ENCODE assay signal across 28 cellular contexts in the genomic region with DNA sequence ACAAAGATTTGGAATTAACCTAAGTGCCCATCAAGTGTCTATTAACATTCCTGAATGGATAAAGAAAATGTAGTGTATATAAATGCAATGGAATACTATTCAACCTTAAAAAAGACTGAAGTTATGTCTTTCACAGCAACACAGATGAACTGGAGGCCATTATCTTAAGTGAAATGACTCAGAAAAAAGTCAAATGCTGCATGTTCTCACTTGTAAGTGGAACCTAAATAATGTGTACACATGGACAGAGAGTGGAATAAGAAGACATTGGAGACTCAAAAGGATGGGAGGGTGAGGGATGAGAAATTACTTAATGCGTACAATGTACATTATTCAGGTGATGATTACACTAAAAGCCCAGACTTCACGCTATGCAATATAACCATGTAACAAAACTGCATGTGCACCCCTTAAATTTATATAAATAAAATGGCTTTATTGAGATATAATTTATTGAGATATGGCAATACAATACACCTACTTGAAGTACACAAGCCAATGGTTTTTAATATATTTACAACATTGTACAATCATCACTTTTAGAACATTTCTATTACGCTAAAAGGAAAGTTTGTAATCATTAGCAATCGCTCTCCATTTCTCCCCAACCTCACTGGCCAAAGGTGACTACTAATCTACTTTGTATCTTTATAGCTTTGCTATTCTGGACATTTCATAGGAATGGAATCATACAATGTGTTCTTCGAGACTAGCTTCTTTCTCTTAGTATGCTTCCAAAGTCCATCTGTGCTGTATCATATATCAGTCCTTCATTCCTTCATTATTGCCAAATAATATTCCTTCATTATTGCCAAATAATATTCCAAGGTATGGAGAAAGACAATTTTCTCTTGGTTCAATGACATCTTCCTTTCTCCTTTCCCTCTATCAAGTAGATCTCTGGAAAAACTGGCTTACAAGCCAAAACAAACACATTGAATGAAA. TPM values are rescaled to one million over a fixed set of nuclear protein-coding genes. Genes with fewer than 3 reads are reported as not detected.
"Had no signal": no experiment of that assay in that cellular context is flagged by ENCODE, and none has a peak within 500 bp of the region (broad histone marks: within the 10 kb centered on the region; RNA-seq: fewer than 3 reads in every experiment).

No MANE protein-coding gene starts in this region.

- H3K27ac ChIP-seq: parathyroid adenoma, stomach, suprapubic skin, tibial nerve had no signal

- H3K9me3 Mint-ChIP-seq: activated CD4-positive, alpha-beta memory T cell treated with anti-CD3 and anti-CD28 coated beads for 36 hours; activated naive CD4-positive, alpha-beta T cell treated with anti-CD3 and anti-CD28 coated beads for 36 hours; activated T-cell treated with anti-CD3 and anti-CD28 coated beads, Interleukin-2, amount 50 U/mL, for 72 hours; dendritic cell treated with granulocyte-macrophage colony-stimulating factor and Interleukin-4, amounts not matched to agents 40 ng/mL and 50 ng/mL, for 4 days; nephron progenitor cell had no signal

- H2AFZ ChIP-seq: parathyroid adenoma had no signal

- H3K4me3 ChIP-seq: stomach, suprapubic skin, tibial nerve had no signal

- ATAC-seq: activated T-cell treated with anti-CD3 and anti-CD28 coated beads, Interleukin-2, amount 50 U/mL, for 72 hours; right cardiac atrium had no signal

- H3K9me3 ChIP-seq: stomach, suprapubic skin, tibial nerve had no signal

- H3K27ac Mint-ChIP-seq: activated CD4-positive, alpha-beta memory T cell treated with anti-CD3 and anti-CD28 coated beads for 36 hours; activated naive CD4-positive, alpha-beta T cell treated with anti-CD3 and anti-CD28 coated beads for 36 hours; activated T-cell treated with anti-CD3 and anti-CD28 coated beads, Interleukin-2, amount 50 U/mL, for 72 hours; dendritic cell treated with granulocyte-macrophage colony-stimulating factor and Interleukin-4, amounts not matched to agents 40 ng/mL and 50 ng/mL, for 4 days; nephron progenitor cell had no signal

- DNase-seq: activated CD4-positive, alpha-beta memory T cell treated with anti-CD3 and anti-CD28 coated beads for 36 hours; activated CD4-positive, alpha-beta T cell treated with anti-CD3 and anti-CD28 coated beads for 48 hours; activated effector memory CD4-positive, alpha-beta T cell treated with Interleukin-2 at 50 U/mL for 16 hours; activated naive CD4-positive, alpha-beta T cell treated with anti-CD3 and anti-CD28 coated beads for 36 hours; activated T-cell treated with anti-CD3 and anti-CD28 coated beads, Interleukin-2, amount 50 U/mL, for 72 hours; effector CD4-positive, alpha-beta T cell; foreskin melanocyte; head of caudate nucleus; mesenchymal stem cell; nephron progenitor cell; right cardiac atrium; stimulated activated CD4-positive, alpha-beta T cell treated with anti-CD3 and anti-CD28 coated beads, Interleukin-1b, Interleukin-23, amount 100 ng/mL, for 48 hours; stomach; T-helper 9 cell had no signal

- H3K27me3 Mint-ChIP-seq: activated CD4-positive, alpha-beta memory T cell treated with anti-CD3 and anti-CD28 coated beads for 36 hours; dendritic cell treated with granulocyte-macrophage colony-stimulating factor and Interleukin-4, amounts not matched to agents 40 ng/mL and 50 ng/mL, for 4 days had no signal

- H3K4me3 Mint-ChIP-seq: activated CD4-positive, alpha-beta memory T cell treated with anti-CD3 and anti-CD28 coated beads for 36 hours; activated naive CD4-positive, alpha-beta T cell treated with anti-CD3 and anti-CD28 coated beads for 36 hours; activated T-cell treated with anti-CD3 and anti-CD28 coated beads, Interleukin-2, amount 50 U/mL, for 72 hours; dendritic cell treated with granulocyte-macrophage colony-stimulating factor and Interleukin-4, amounts not matched to agents 40 ng/mL and 50 ng/mL, for 4 days; nephron progenitor cell had no signal

- H3K27me3 ChIP-seq: stomach, suprapubic skin, tibial nerve had no signal

RNA-seq across cellular contexts. Expression of gene TAAR9, which starts 30.9 kb away (rescaled TPM):
- total RNA-seq: activated CD4-positive, alpha-beta memory T cell treated with anti-CD3 and anti-CD28 coated beads for 36 hours; activated naive CD4-positive, alpha-beta T cell treated with anti-CD3 and anti-CD28 coated beads for 36 hours; activated T-cell treated with anti-CD3 and anti-CD28 coated beads, Interleukin-2, amount 50 U/mL, for 72 hours; cardiac septum; chondrocyte; liver; mononuclear cell; myocyte; pulmonary artery endothelial cell; right cardiac atrium; skeletal muscle tissue; stomach; suprapubic skin; T-helper 1 cell treated with Interleukin-12 subunit alpha and Interleukin-12 subunit beta and Interleukin-4 antibody, amounts not matched to agents 30 ng/mL and 1 ng/mL, for 36 hours; tibial nerve; urinary bladder had no signal
- polyA plus RNA-seq: esophagus, liver, right cardiac atrium, stomach, urinary bladder had no signal

RNA-seq across cellular contexts. Expression of gene TAAR8, which starts 45.3 kb away (rescaled TPM):
- total RNA-seq: activated CD4-positive, alpha-beta memory T cell treated with anti-CD3 and anti-CD28 coated beads for 36 hours; activated naive CD4-positive, alpha-beta T cell treated with anti-CD3 and anti-CD28 coated beads for 36 hours; activated T-cell treated with anti-CD3 and anti-CD28 coated beads, Interleukin-2, amount 50 U/mL, for 72 hours; cardiac septum; chondrocyte; liver; mononuclear cell; myocyte; pulmonary artery endothelial cell; right cardiac atrium; skeletal muscle tissue; stomach; suprapubic skin; T-helper 1 cell treated with Interleukin-12 subunit alpha and Interleukin-12 subunit beta and Interleukin-4 antibody, amounts not matched to agents 30 ng/mL and 1 ng/mL, for 36 hours; tibial nerve; urinary bladder had no signal
- polyA plus RNA-seq: esophagus, liver, right cardiac atrium, stomach, urinary bladder had no signal
